17 cellular contexts compared by ENCODE assay signal in the genomic region with DNA sequence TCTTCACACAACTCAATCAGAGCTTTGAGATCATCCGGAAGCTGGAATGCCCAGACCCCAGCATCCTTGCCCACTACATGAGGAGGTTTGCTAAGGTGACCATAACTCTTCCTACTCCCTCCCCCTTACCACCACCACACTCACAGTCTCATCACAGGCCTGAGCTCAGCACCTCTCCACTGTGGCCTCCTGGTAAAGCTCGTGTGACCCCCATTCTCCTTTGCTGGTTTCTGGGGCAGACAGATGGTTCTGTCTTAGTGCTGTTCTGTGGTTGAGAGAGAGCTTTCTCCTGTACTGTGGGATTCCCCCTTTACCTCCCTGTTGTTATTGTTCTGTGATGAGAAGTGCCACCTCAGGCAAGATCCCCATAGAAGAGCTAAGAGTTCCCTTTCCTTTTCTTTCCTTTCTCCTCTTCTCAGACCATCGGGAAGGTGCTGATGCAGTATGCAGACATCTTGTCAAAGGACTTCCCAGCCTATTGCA.
"Had no signal": no experiment of that assay in that cellular context is flagged by ENCODE, and none has a peak within 500 bp of the region (broad histone marks: within the 10 kb centered on the region; RNA-seq: fewer than 3 reads in every experiment).

No MANE protein-coding gene starts in this region.

- H3K4me3 Mint-ChIP-seq: activated CD4-positive, alpha-beta T cell treated with anti-CD3 and anti-CD28 coated beads, Interleukin-2, amount 10 ng/mL, durations not matched to agents 24 days and 14 days; activated naive CD8-positive, alpha-beta T cell treated with anti-CD3 and anti-CD28 coated beads, Interleukin-2, amount 10 ng/mL, durations not matched to agents 7 days and 5 days; natural killer cell treated with Interleukin-12 subunit alpha and Interleukin-12 subunit beta and Interleukin-15 and Interleukin-18, amount 100 ng/mL, for 72 hours; T-helper 1 cell treated with Interleukin-12 subunit alpha and Interleukin-12 subunit beta and Interleukin-4 antibody, amounts not matched to agents 30 μg/mL and 1 μg/mL, for 36 hours had no signal

- H3K9me3 Mint-ChIP-seq: activated CD4-positive, alpha-beta T cell treated with anti-CD3 and anti-CD28 coated beads, Interleukin-2, amount 10 ng/mL, durations not matched to agents 24 days and 14 days; activated naive CD8-positive, alpha-beta T cell treated with anti-CD3 and anti-CD28 coated beads, Interleukin-2, amount 10 ng/mL, durations not matched to agents 7 days and 5 days; natural killer cell treated with Interleukin-12 subunit alpha and Interleukin-12 subunit beta and Interleukin-15 and Interleukin-18, amount 100 ng/mL, for 72 hours; T-helper 1 cell treated with Interleukin-12 subunit alpha and Interleukin-12 subunit beta and Interleukin-4 antibody, amounts not matched to agents 30 μg/mL and 1 μg/mL, for 36 hours had no signal

- ATAC-seq: body of pancreas, lower lobe of right lung, sciatic nerve had no signal

- H3K27me3 Mint-ChIP-seq: activated naive CD8-positive, alpha-beta T cell treated with anti-CD3 and anti-CD28 coated beads, Interleukin-2, amount 10 ng/mL, durations not matched to agents 7 days and 5 days had no signal

- H3K4me1 Mint-ChIP-seq: activated CD4-positive, alpha-beta T cell treated with anti-CD3 and anti-CD28 coated beads, Interleukin-2, amount 10 ng/mL, durations not matched to agents 24 days and 14 days had no signal

- DNase-seq: activated CD4-positive, alpha-beta T cell treated with anti-CD3 and anti-CD28 coated beads, Interleukin-2, amount 10 ng/mL, durations not matched to agents 24 days and 14 days; activated naive CD4-positive, alpha-beta T cell; activated naive CD8-positive, alpha-beta T cell treated with anti-CD3 and anti-CD28 coated beads, Interleukin-2, amount 10 ng/mL, durations not matched to agents 7 days and 5 days; body of pancreas; caudate nucleus; dorsolateral prefrontal cortex; foreskin fibroblast; glutamatergic neuron; hypothalamus; lower lobe of right lung; stimulated activated CD4-positive, alpha-beta T cell treated with anti-CD3 and anti-CD28 coated beads, Interleukin-4, amount 100 ng/mL, for 24 hours; stimulated activated naive CD4-positive, alpha-beta T cell; tibial artery; uterus had no signal

- H3K27ac Mint-ChIP-seq: activated CD4-positive, alpha-beta T cell treated with anti-CD3 and anti-CD28 coated beads, Interleukin-2, amount 10 ng/mL, durations not matched to agents 24 days and 14 days; activated naive CD8-positive, alpha-beta T cell treated with anti-CD3 and anti-CD28 coated beads, Interleukin-2, amount 10 ng/mL, durations not matched to agents 7 days and 5 days; natural killer cell treated with Interleukin-12 subunit alpha and Interleukin-12 subunit beta and Interleukin-15 and Interleukin-18, amount 100 ng/mL, for 72 hours; T-helper 1 cell treated with Interleukin-12 subunit alpha and Interleukin-12 subunit beta and Interleukin-4 antibody, amounts not matched to agents 30 μg/mL and 1 μg/mL, for 36 hours had no signal

- H3K36me3 Mint-ChIP-seq: activated naive CD8-positive, alpha-beta T cell treated with anti-CD3 and anti-CD28 coated beads, Interleukin-2, amount 10 ng/mL, durations not matched to agents 7 days and 5 days; natural killer cell treated with Interleukin-12 subunit alpha and Interleukin-12 subunit beta and Interleukin-15 and Interleukin-18, amount 100 ng/mL, for 72 hours had no signal
